Comparison of ENCODE assay signal across 16 cellular contexts in genomic region chr7:29254663-29255062, GRCh38.
DNase-seq lines count a peak whose midpoint lies in the region; ATAC-seq and TF ChIP-seq lines count a peak whose summit lies in the region.
"Had no signal": no experiment of that assay in that cellular context is flagged by ENCODE, and none has a peak within 500 bp of the region (broad histone marks: within the 10 kb centered on the region; RNA-seq: fewer than 3 reads in every experiment).

No MANE protein-coding gene starts in this region.

- no peaks in the 10 kb centered on the region for H3K27me3 ChIP-seq in esophagus muscularis mucosa
- H3K27me3 ChIP-seq: suprapubic skin had no signal

- H3K4me1 Mint-ChIP-seq in activated T-cell treated with anti-CD3 and anti-CD28 coated beads, Interleukin-2, amount 50 U/mL, for 4 hours (ENCODE audit: low read depth) = no peaks in the 10 kb centered on the region
- peaks cover 4% of the 10 kb centered on the region for H3K4me1 Mint-ChIP-seq in type B pancreatic cell (ENCODE audit: unreplicated experiment)

- H3K4me1 ChIP-seq in esophagus muscularis mucosa = peaks cover 0 to 8% (median 0%) of the 10 kb centered on the region in 4 donors

- H3K27ac ChIP-seq in VCaP (peak overlapping the region; percentile 73), esophagus muscularis mucosa (replicated peaks in 1 of 4) (no peak overlapping the region)
- H3K27ac ChIP-seq: suprapubic skin had no signal

- intact Hi-C loops in left ventricle myocardium superior (cut with micrococcal nuclease) = no loop called here
- intact Hi-C loops in esophagus muscularis mucosa (cut with DNase I) = no loop called here

- H3K4me3 ChIP-seq in esophagus muscularis mucosa = no peak overlapping the region
- H3K4me3 ChIP-seq: suprapubic skin had no signal

- no peak for DNase-seq in activated T-cell treated with anti-CD3 and anti-CD28 coated beads, Interleukin-2, amount 50 U/mL, for 4 hours
- DNase-seq in activated T-cell treated with anti-CD3 and anti-CD28 coated beads, Interleukin-2, amount 50 U/mL, for 1 hour = no peak
- DNase-seq in left ventricle myocardium superior (no peak), type B pancreatic cell (ENCODE audit: extremely low spot score, unreplicated experiment) (no peak), kidney tubule cell (ENCODE audit: low spot score) (no peak), cortex of kidney (lab: John Stamatoyannopoulos, UW) (no peak), esophagus muscularis mucosa (ENCODE audit: extremely low spot score) (no peak)
- DNase-seq: ACHN; activated CD4-positive, alpha-beta T cell treated with anti-CD3 and anti-CD28 coated beads for 1 hour; activated naive CD8-positive, alpha-beta T cell treated with anti-CD3 and anti-CD28 coated beads, Interleukin-2, amount 50 U/mL, for 24 hours; COR-L47; naive thymus-derived CD8-positive, alpha-beta T cell; NCI-H2081 had no signal

- WGBS in esophagus muscularis mucosa = 75% methylated on average over 4 of the region's 4 CpGs

- no peaks in the 10 kb centered on the region for H3K36me3 Mint-ChIP-seq in activated T-cell treated with anti-CD3 and anti-CD28 coated beads, Interleukin-2, amount 50 U/mL, for 4 hours (ENCODE audit: insufficient read depth)
- H3K36me3 Mint-ChIP-seq in type B pancreatic cell = peaks cover 11% of the 10 kb centered on the region
- H3K36me3 Mint-ChIP-seq: naive thymus-derived CD8-positive, alpha-beta T cell had no signal

- peak; percentile 18 to 23 for ATAC-seq in activated T-cell treated with anti-CD3 and anti-CD28 coated beads, Interleukin-2, amount 50 U/mL, for 4 hours
- peak; percentile 58 for ATAC-seq in left ventricle myocardium superior
- ATAC-seq: activated naive CD8-positive, alpha-beta T cell treated with anti-CD3 and anti-CD28 coated beads, Interleukin-2, amount 50 U/mL, for 24 hours; naive thymus-derived CD8-positive, alpha-beta T cell had no signal

- TF ChIP-seq CTCF in VCaP (conservative IDR thresholded peaks at IDR 0.05) = no peak
- no peak for TF ChIP-seq CTCF in type B pancreatic cell (conservative IDR thresholded peaks at IDR 0.05)
- no peak for TF ChIP-seq CTCF in esophagus muscularis mucosa (IDR thresholded peaks at IDR 0.05)

- no peak for TF ChIP-seq EP300 in esophagus muscularis mucosa (IDR thresholded peaks at IDR 0.05)

- H3K9me3 ChIP-seq in esophagus muscularis mucosa = no peaks in the 10 kb centered on the region
- H3K9me3 ChIP-seq: suprapubic skin had no signal

- no peak for TF ChIP-seq POLR2A in esophagus muscularis mucosa (IDR thresholded peaks at IDR 0.05; ENCODE audit: low read depth)

- H3K27ac Mint-ChIP-seq in type B pancreatic cell = peak overlapping the region; percentile 57
- H3K27ac Mint-ChIP-seq: activated naive CD8-positive, alpha-beta T cell treated with anti-CD3 and anti-CD28 coated beads, Interleukin-2, amount 50 U/mL, for 24 hours; naive thymus-derived CD8-positive, alpha-beta T cell; T-helper 1 cell treated with Interleukin-12 subunit alpha and Interleukin-12 subunit beta and Interleukin-4 antibody, amounts not matched to agents 30 μg/mL and 1 μg/mL, for 36 hours had no signal

- no peaks in the 10 kb centered on the region for H3K9me3 Mint-ChIP-seq in activated T-cell treated with anti-CD3 and anti-CD28 coated beads, Interleukin-2, amount 50 U/mL, for 4 hours
- peaks cover 5% of the 10 kb centered on the region for H3K9me3 Mint-ChIP-seq in type B pancreatic cell
- H3K9me3 Mint-ChIP-seq: activated naive CD8-positive, alpha-beta T cell treated with anti-CD3 and anti-CD28 coated beads, Interleukin-2, amount 50 U/mL, for 24 hours; T-helper 1 cell treated with Interleukin-12 subunit alpha and Interleukin-12 subunit beta and Interleukin-4 antibody, amounts not matched to agents 30 μg/mL and 1 μg/mL, for 36 hours had no signal

- no peaks in the 10 kb centered on the region for H3K36me3 ChIP-seq in esophagus muscularis mucosa
- H3K36me3 ChIP-seq: suprapubic skin had no signal

- no peak overlapping the region for H3K4me3 Mint-ChIP-seq in activated T-cell treated with anti-CD3 and anti-CD28 coated beads, Interleukin-2, amount 50 U/mL, for 4 hours
- peak overlapping the region; percentile 37 for H3K4me3 Mint-ChIP-seq in type B pancreatic cell
- H3K4me3 Mint-ChIP-seq: activated naive CD8-positive, alpha-beta T cell treated with anti-CD3 and anti-CD28 coated beads, Interleukin-2, amount 50 U/mL, for 24 hours; naive thymus-derived CD8-positive, alpha-beta T cell; T-helper 1 cell treated with Interleukin-12 subunit alpha and Interleukin-12 subunit beta and Interleukin-4 antibody, amounts not matched to agents 30 μg/mL and 1 μg/mL, for 36 hours had no signal

- H3K27me3 Mint-ChIP-seq in activated T-cell treated with anti-CD3 and anti-CD28 coated beads, Interleukin-2, amount 50 U/mL, for 4 hours (ENCODE audit: low read depth) = no peaks in the 10 kb centered on the region
- H3K27me3 Mint-ChIP-seq in type B pancreatic cell = peaks cover 3% of the 10 kb centered on the region
